ENCODE assay signal across 1 cellular context in the genomic region with DNA sequence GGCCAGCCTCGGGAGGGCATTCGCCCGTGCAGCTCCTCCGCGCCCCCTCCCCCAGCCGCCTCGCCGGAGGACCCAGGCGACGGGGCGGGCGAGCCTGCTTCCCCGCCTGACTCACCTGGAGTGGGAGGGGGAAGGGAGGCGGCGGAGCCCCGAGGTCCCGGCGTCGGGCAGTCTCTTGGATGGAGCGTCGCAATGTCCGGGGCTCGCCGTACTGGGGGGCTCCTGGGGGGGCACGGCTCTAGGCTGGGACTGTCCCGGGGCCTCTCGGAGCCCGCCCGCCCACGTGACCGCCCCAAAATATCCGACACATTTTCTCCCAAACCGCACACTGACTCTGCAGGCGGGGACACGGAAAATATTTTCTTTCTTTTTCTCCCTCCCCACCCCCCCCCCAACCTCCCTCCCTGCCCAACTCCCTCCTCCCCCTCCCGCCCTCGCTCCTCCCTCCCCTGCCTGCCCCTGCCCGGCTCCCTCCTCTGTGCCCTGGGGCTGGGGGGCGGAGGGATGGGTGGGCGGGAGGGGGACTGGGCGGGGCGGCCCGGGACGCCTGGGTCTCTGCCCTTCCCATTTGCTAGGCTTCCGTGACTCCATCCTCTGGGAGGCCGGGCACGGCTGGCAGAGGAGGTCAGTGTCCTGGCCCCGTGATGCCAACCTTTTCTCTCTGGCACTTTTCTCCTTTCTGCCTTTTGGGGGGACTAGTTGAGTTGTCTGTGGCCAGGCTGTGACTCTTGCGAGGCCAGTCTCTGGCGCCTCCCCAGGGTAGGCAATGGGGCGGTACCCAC.
TF ChIP-seq lines count a peak whose summit lies in the region.

A gene (minus strand): TSS at position 351 of the 782 bp plus-strand sequence. CDS start 4,664 bp downstream, outside the sequence.

TF ChIP-seq in H1, 55 proteins besides CTCF, POLR2A, EP300 and RAD21:
- no peak for TF ChIP-seq CEBPB (IDR thresholded peaks at IDR 0.05; ENCODE audit: low read depth, low read length)
- TF ChIP-seq KDM4A (IDR thresholded peaks at IDR 0.05; ENCODE audit: low read depth, low read length, severe bottlenecking) = peak; percentile 45
- TF ChIP-seq EZH2 (IDR thresholded peaks at IDR 0.05; ENCODE audit: low read depth, low read length, severe bottlenecking) = no peak
- no peak for TF ChIP-seq KDM1A (IDR thresholded peaks at IDR 0.05; ENCODE audit: borderline replicate concordance, low read length)
- TF ChIP-seq CTBP2 (IDR thresholded peaks at IDR 0.05; ENCODE audit: borderline replicate concordance, insufficient read depth, insufficient read length, low read length) = no peak
- TF ChIP-seq FOSL1 (IDR thresholded peaks at IDR 0.05; ENCODE audit: insufficient read depth, low read depth, low read length) = no peak
- TF ChIP-seq ASH2L (IDR thresholded peaks at IDR 0.05; ENCODE audit: low read length) = peak; percentile 69
- no peak for TF ChIP-seq CBX8 (IDR thresholded peaks at IDR 0.05; ENCODE audit: borderline replicate concordance, low read depth, low read length)
- TF ChIP-seq HDAC6 (IDR thresholded peaks at IDR 0.05; ENCODE audit: low read depth, low read length) = no peak
- TF ChIP-seq EGR1 (IDR thresholded peaks at IDR 0.05; ENCODE audit: borderline replicate concordance, low read depth, low read length) = no peak; the same call in 1 of the 2 replicates
- TF ChIP-seq, protein P1, sequence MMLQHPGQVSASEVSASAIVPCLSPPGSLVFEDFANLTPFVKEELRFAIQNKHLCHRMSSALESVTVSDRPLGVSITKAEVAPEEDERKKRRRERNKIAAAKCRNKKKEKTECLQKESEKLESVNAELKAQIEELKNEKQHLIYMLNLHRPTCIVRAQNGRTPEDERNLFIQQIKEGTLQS (IDR thresholded peaks at IDR 0.05; ENCODE audit: insufficient read depth, low read depth, low read length) = no peak
- no peak for TF ChIP-seq JUND (IDR thresholded peaks at IDR 0.05; ENCODE audit: low read length)
- TF ChIP-seq HDAC2 (IDR thresholded peaks at IDR 0.05; ENCODE audit: borderline replicate concordance in 1 of 2, low read depth in 2 of 2, low read length in 2 of 2) = no peak
- no peak for TF ChIP-seq POLR2AphosphoS5 (IDR thresholded peaks at IDR 0.05; ENCODE audit: low read depth, low read length)
- no peak for TF ChIP-seq TEAD4 (IDR thresholded peaks at IDR 0.05; ENCODE audit: low read depth, low read length)
- TF ChIP-seq RFX5 (IDR thresholded peaks at IDR 0.05; ENCODE audit: borderline replicate concordance, low read depth, low read length) = no peak
- TF ChIP-seq RNF2 (IDR thresholded peaks at IDR 0.05; ENCODE audit: borderline replicate concordance, low read depth, low read length, missing control alignments, poor library complexity, severe bottlenecking) = no peak
- peak; percentile 3; the same call in 1 of the 2 replicates for TF ChIP-seq SUZ12 (IDR thresholded peaks at IDR 0.05; ENCODE audit: low read length)
- TF ChIP-seq TBP (IDR thresholded peaks at IDR 0.05; ENCODE audit: low read depth, low read length) = no peak
- no peak for TF ChIP-seq ZNF274 (IDR thresholded peaks at IDR 0.05; ENCODE audit: borderline replicate concordance, extremely low read depth, low read length)
- no peak for TF ChIP-seq SAP30 (IDR thresholded peaks at IDR 0.05; ENCODE audit: insufficient read depth, insufficient replicate concordance, low read length)
- TF ChIP-seq, protein P2, sequence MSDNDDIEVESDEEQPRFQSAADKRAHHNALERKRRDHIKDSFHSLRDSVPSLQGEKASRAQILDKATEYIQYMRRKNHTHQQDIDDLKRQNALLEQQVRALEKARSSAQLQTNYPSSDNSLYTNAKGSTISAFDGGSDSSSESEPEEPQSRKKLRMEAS (IDR thresholded peaks at IDR 0.05) = peak; percentile 42
- no peak for TF ChIP-seq JUN (IDR thresholded peaks at IDR 0.05; ENCODE audit: low read depth, low read length)
- TF ChIP-seq SP4 (IDR thresholded peaks at IDR 0.05; ENCODE audit: low read length) = no peak
- no peak for TF ChIP-seq GTF2F1 (IDR thresholded peaks at IDR 0.05; ENCODE audit: borderline replicate concordance, low read depth, low read length)
- TF ChIP-seq RBBP5 (IDR thresholded peaks at IDR 0.05; ENCODE audit: borderline replicate concordance, low read depth, low read length) = 0 out of 2 replicates have a peak, but pooled peaks have one; percentile 80
- TF ChIP-seq BACH1 (IDR thresholded peaks at IDR 0.05; ENCODE audit: low read length) = no peak
- TF ChIP-seq PHF8 (conservative IDR thresholded peaks at IDR 0.05; ENCODE audit: low read depth, low read length) = 0 out of 2 replicates have a peak, but pooled peaks have one; percentile 32
- no peak for TF ChIP-seq BCL11A (IDR thresholded peaks at IDR 0.05; ENCODE audit: low read depth in 2 of 2, low read length in 2 of 2)
- TF ChIP-seq, protein P3, sequence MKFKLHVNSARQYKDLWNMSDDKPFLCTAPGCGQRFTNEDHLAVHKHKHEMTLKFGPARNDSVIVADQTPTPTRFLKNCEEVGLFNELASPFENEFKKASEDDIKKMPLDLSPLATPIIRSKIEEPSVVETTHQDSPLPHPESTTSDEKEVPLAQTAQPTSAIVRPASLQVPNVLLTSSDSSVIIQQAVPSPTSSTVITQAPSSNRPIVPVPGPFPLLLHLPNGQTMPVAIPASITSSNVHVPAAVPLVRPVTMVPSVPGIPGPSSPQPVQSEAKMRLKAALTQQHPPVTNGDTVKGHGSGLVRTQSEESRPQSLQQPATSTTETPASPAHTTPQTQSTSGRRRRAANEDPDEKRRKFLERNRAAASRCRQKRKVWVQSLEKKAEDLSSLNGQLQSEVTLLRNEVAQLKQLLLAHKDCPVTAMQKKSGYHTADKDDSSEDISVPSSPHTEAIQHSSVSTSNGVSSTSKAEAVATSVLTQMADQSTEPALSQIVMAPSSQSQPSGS (IDR thresholded peaks at IDR 0.05; ENCODE audit: low read length) = no peak
